ENCODE assay signal across 8 cellular contexts in genomic region chr4:8435656-8436121, GRCh38. TPM values are rescaled to one million over a fixed set of nuclear protein-coding genes. Genes with fewer than 3 reads are reported as not detected.
DNase-seq lines count a peak whose midpoint lies in the region; ATAC-seq, FAIRE-seq and TF ChIP-seq lines count a peak whose summit lies in the region.

No MANE protein-coding gene starts in this region.

- TF ChIP-seq CTCF in liver (IDR thresholded peaks at IDR 0.05; ENCODE audit: low read depth, low read length, missing input control), result no peak
- no peak for TF ChIP-seq CTCF in HepG2 (CRISPR knock-in tag; IDR thresholded peaks at IDR 0.05)

- H3K27me3 Mint-ChIP-seq in activated naive CD8-positive, alpha-beta T cell treated with anti-CD3 and anti-CD28 coated beads, Interleukin-2, amount 10 ng/mL, durations not matched to agents 7 days and 5 days, result no peaks in the 10 kb centered on the region
- no peaks in the 10 kb centered on the region for H3K27me3 Mint-ChIP-seq in naive thymus-derived CD8-positive, alpha-beta T cell

- ATAC-seq in HepG2 (no peak), HG03135 (IDR thresholded peaks at IDR 0.05; ENCODE audit: unreplicated experiment) (peak; percentile 50)
- peak; percentile 35 for ATAC-seq in activated naive CD8-positive, alpha-beta T cell treated with anti-CD3 and anti-CD28 coated beads, Interleukin-2, amount 10 ng/mL, durations not matched to agents 7 days and 5 days (ENCODE audit: low read depth)
- ATAC-seq in naive thymus-derived CD8-positive, alpha-beta T cell, result peak; percentile 33 to 50

- H3K9ac ChIP-seq in liver (ENCODE audit: low read depth in 1 of 2, low read length in 2 of 2) (peak overlapping the region; percentile 68 to 70), HepG2 (ENCODE audit: insufficient read depth, low read depth, low read length) (no peak overlapping the region)

- H3K36me3 Mint-ChIP-seq in activated naive CD8-positive, alpha-beta T cell treated with anti-CD3 and anti-CD28 coated beads, Interleukin-2, amount 10 ng/mL, durations not matched to agents 7 days and 5 days, result peaks cover 7% of the 10 kb centered on the region
- H3K36me3 Mint-ChIP-seq in naive thymus-derived CD8-positive, alpha-beta T cell, result peaks cover 4 to 6% (median 5%) of the 10 kb centered on the region in 3 donors

- DNase-seq in HepG2 (ENCODE audit: low spot score) (no peak), NCI-H1105 treated with DMSO at 0.1 percent for 48 hours (lab: John Stamatoyannopoulos, UW) (no peak), iPS-NIHi7 (ENCODE audit: extremely low spot score) (no peak), HK-2 (ENCODE audit: unreplicated experiment) (no peak)
- DNase-seq in activated naive CD8-positive, alpha-beta T cell treated with anti-CD3 and anti-CD28 coated beads, Interleukin-2, amount 10 ng/mL, durations not matched to agents 7 days and 5 days, result peak; percentile 49
- DNase-seq in naive thymus-derived CD8-positive, alpha-beta T cell, result peak in 6 of 10 donors; percentile 17 to 36 (median 20)

- H3K27ac Mint-ChIP-seq in activated naive CD8-positive, alpha-beta T cell treated with anti-CD3 and anti-CD28 coated beads, Interleukin-2, amount 10 ng/mL, durations not matched to agents 7 days and 5 days, result peak overlapping the region; percentile 88
- H3K27ac Mint-ChIP-seq in naive thymus-derived CD8-positive, alpha-beta T cell, result peak overlapping the region; percentile 70 to 96 (median 89)

- no peak overlapping the region for H2AFZ ChIP-seq in HepG2 (ENCODE audit: low read length)

- in situ Hi-C loops in HepG2 (cut with HindIII; ENCODE audit: extremely low pct_ligation_motif_present, low pct_unique_long_range_greater_than_20kb), result no loop called here

- no peaks in the 10 kb centered on the region for H3K9me3 Mint-ChIP-seq in activated naive CD8-positive, alpha-beta T cell treated with anti-CD3 and anti-CD28 coated beads, Interleukin-2, amount 10 ng/mL, durations not matched to agents 7 days and 5 days
- no peaks in the 10 kb centered on the region for H3K9me3 Mint-ChIP-seq in naive thymus-derived CD8-positive, alpha-beta T cell

- H3K4me1 Mint-ChIP-seq in activated naive CD8-positive, alpha-beta T cell treated with anti-CD3 and anti-CD28 coated beads, Interleukin-2, amount 10 ng/mL, durations not matched to agents 7 days and 5 days, result peaks cover 28% of the 10 kb centered on the region
- peaks cover 30 to 71% (median 69%) of the 10 kb centered on the region in 4 donors for H3K4me1 Mint-ChIP-seq in naive thymus-derived CD8-positive, alpha-beta T cell

- peaks cover 15% of the 10 kb centered on the region for H3K79me2 ChIP-seq in HepG2 (ENCODE audit: insufficient read depth, low read length)

- BruUV-seq in HepG2 (replicated peaks; lab: Mats Ljungman, UMichigan), result no TSS peak

- no peak for TF ChIP-seq POLR2A in HepG2 (IDR thresholded peaks at IDR 0.05; ENCODE audit: insufficient read depth in 1 of 2, low read depth in 2 of 2, low read length in 2 of 2)

- H3K27me3 ChIP-seq in liver (ENCODE audit: control insufficient read depth in 4 of 4, insufficient read depth in 4 of 4, low read length in 3 of 4) (no peaks in the 10 kb centered on the region), HepG2 (ENCODE audit: control insufficient read depth in 1 of 2, insufficient read depth in 2 of 2, low read length in 2 of 2) (no peaks in the 10 kb centered on the region)

- POLR2A ChIA-PET in HepG2 (lab: Yijun Ruan, JAX), result no interaction called here
- POLR2A ChIA-PET in activated naive CD8-positive, alpha-beta T cell treated with anti-CD3 and anti-CD28 coated beads, Interleukin-2, amount 10 ng/mL, durations not matched to agents 7 days and 5 days (lab: Charles Lee), result interaction anchor here (0.6 to 1.3 kb wide), 2 partner anchors 237 to 1752 kb away, joined by 3 read pairs; partner anchors contain the start of gene SH3TC1
- POLR2A ChIA-PET in naive thymus-derived CD8-positive, alpha-beta T cell (lab: Charles Lee), result interaction anchor here (2.6 kb wide), 1 partner anchor 8 kb away, joined by 11 read pairs; no protein-coding TSS in a partner anchor

- H3K4me3 ChIP-seq in liver (ENCODE audit: low read depth in 1 of 3, low read length in 3 of 3) (peak overlapping the region in 2 of 3 donors; percentile 26 to 42), HepG2 (replicated peaks in 1 of 3; ENCODE audit: insufficient read depth in 1 of 3, low read depth in 2 of 3, low read length in 3 of 3) (no peak overlapping the region)

- H3K9me3 ChIP-seq in liver (ENCODE audit: control insufficient read depth in 4 of 4, low read length in 3 of 4) (no peaks in the 10 kb centered on the region), HepG2 (ENCODE audit: low read length) (no peaks in the 10 kb centered on the region)

- peak overlapping the region; percentile 82 for H3K4me3 Mint-ChIP-seq in activated naive CD8-positive, alpha-beta T cell treated with anti-CD3 and anti-CD28 coated beads, Interleukin-2, amount 10 ng/mL, durations not matched to agents 7 days and 5 days
- H3K4me3 Mint-ChIP-seq in naive thymus-derived CD8-positive, alpha-beta T cell, result peak overlapping the region; percentile 60 to 87 (median 79)

- H3K27ac ChIP-seq in liver (ENCODE audit: low read depth in 1 of 2, low read length in 2 of 2) (peak overlapping the region; percentile 16 to 74), HepG2 (ENCODE audit: extremely low read length, insufficient read depth, low read length) (no peak overlapping the region)

- intact Hi-C loops in HepG2 (cut with micrococcal nuclease; ENCODE audit: unreplicated experiment), result no loop called here

- CTCF ChIA-PET in HepG2 (lab: Yijun Ruan, JAX; ENCODE audit: low intra/inter-chr PET ratio, low total read pairs), result no interaction called here

- H3K4me2 ChIP-seq in HepG2 (ENCODE audit: low read depth, low read length), result no peak overlapping the region

- peaks cover 10 to 61% (median 43%) of the 10 kb centered on the region in 4 donors for H3K4me1 ChIP-seq in liver (ENCODE audit: control insufficient read depth in 4 of 4, insufficient read depth in 4 of 4, low read length in 3 of 4)
- H3K4me1 ChIP-seq in HepG2 (ENCODE audit: insufficient read depth, low read length), result peaks cover 12% of the 10 kb centered on the region

- FAIRE-seq in HepG2 (lab: Jason Lieb, UNC), result no peak

- no peaks in the 10 kb centered on the region for H4K20me1 ChIP-seq in HepG2 (ENCODE audit: insufficient read depth, low read length)

- H3K36me3 ChIP-seq in liver (ENCODE audit: control insufficient read depth in 4 of 4, insufficient read depth in 3 of 4, low read depth in 1 of 4, low read length in 3 of 4) (no peaks in the 10 kb centered on the region), HepG2 (replicated peaks in 1 of 2; ENCODE audit: control insufficient read depth in 1 of 2, insufficient read depth in 2 of 2, low read length in 2 of 2) (no peaks in the 10 kb centered on the region; a peak in 1 of 5 replicates)

- 13% methylated on average over 5 of the region's 5 CpGs for WGBS in liver
- WGBS in HepG2 (ENCODE audit: low lambda C conversion rate), result 97% methylated on average over 5 of the region's 5 CpGs

- TF ChIP-seq EP300 in HepG2 (IDR thresholded peaks at IDR 0.05; ENCODE audit: low read depth in 2 of 2, low read length in 2 of 2), result no peak
- no peak for TF ChIP-seq EP300 in HepG2 (CRISPR knock-in tag; IDR thresholded peaks at IDR 0.05; ENCODE audit: borderline replicate concordance)

- TF ChIP-seq RAD21 in liver (IDR thresholded peaks at IDR 0.05), result no peak
- no peak for TF ChIP-seq RAD21 in HepG2 (CRISPR knock-in tag; IDR thresholded peaks at IDR 0.05)

RNA-seq across cellular contexts. Expression of gene ACOX3, which starts 4.8 kb away (rescaled TPM):
- total RNA-seq in liver (10 to 100 TPM; 14.1 to 24.6 TPM), HepG2 (2016; rRNA removed; fragmentation: Illumina TruSeq; extraction: Trizol) (17.0 and 17.8 TPM in 2 replicates)
- polyA plus RNA-seq in liver (10 to 100 TPM; 11.4 to 13.0 TPM), HepG2 (2011; rRNA removed) (4.2 and 5.8 TPM in 2 replicates)
- 1.8 and 2.6 TPM in 2 replicates for total RNA-seq in HepG2 (2016; cell fraction: cytosol; rRNA removed; fragmentation: Illumina TruSeq; extraction: Trizol; ENCODE audit: low read depth)
- total RNA-seq in HepG2 (2016; cell fraction: insoluble cytoplasmic fraction; rRNA removed; fragmentation: Illumina TruSeq; extraction: Trizol), result 17.4 and 17.6 TPM in 2 replicates
- total RNA-seq in HepG2 (2016; cell fraction: membrane; rRNA removed; fragmentation: Illumina TruSeq; extraction: Trizol), result 3.3 and 3.5 TPM in 2 replicates
- 11.7 and 13.5 TPM in 2 replicates for total RNA-seq in HepG2 (2016; cell fraction: nucleus; rRNA removed; fragmentation: Illumina TruSeq; extraction: Trizol)
- polyA plus RNA-seq in HepG2 (2011; cell fraction: cytosol; rRNA removed), result 4.2 and 5.6 TPM in 2 replicates
- 14.4 TPM in 2 replicates for polyA plus RNA-seq in HepG2 (2011; cell fraction: nucleus; rRNA removed)
- polyA plus RNA-seq in HepG2 (2012), result 9.4 and 11.1 TPM in 2 replicates
- 0.98 and 1.3 TPM in 2 replicates for polyA plus RNA-seq in HepG2 (2016; cell fraction: cytosol; fragmentation: Illumina TruSeq; extraction: Trizol; ENCODE audit: low read depth)
- polyA plus RNA-seq in HepG2 (2016; cell fraction: insoluble cytoplasmic fraction; fragmentation: Illumina TruSeq; extraction: Trizol; ENCODE audit: low read depth), result 12.5 and 15.9 TPM in 2 replicates
- 1.2 and 1.9 TPM in 2 replicates for polyA plus RNA-seq in HepG2 (2016; cell fraction: membrane; fragmentation: Illumina TruSeq; extraction: Trizol; ENCODE audit: low read depth)
- polyA plus RNA-seq in HepG2 (2016; cell fraction: nucleus; fragmentation: Illumina TruSeq; extraction: Trizol; ENCODE audit: insufficient read depth, low read depth), result 12.6 and 13.3 TPM in 2 replicates
- 3.1 and 10.1 TPM in 2 replicates for polyA minus RNA-seq in HepG2 (2011; rRNA and poly(A)+ RNA removed; ENCODE audit: low replicate concordance)
- 4.0 and 5.3 TPM in 2 replicates for polyA minus RNA-seq in HepG2 (2011; cell fraction: cytosol; rRNA and poly(A)+ RNA removed)
- 8.6 and 9.6 TPM in 2 replicates for polyA minus RNA-seq in HepG2 (2011; cell fraction: nucleus; rRNA and poly(A)+ RNA removed)
- total RNA-seq in activated naive CD8-positive, alpha-beta T cell treated with anti-CD3 and anti-CD28 coated beads, Interleukin-2, amount 10 ng/mL, durations not matched to agents 7 days and 5 days, result 10 to 100 TPM; 15.2 to 16.6 TPM
- total RNA-seq in naive thymus-derived CD8-positive, alpha-beta T cell, result 10 to 100 TPM; 14.8 to 17.3 TPM
- polyA plus RNA-seq in naive thymus-derived CD8-positive, alpha-beta T cell, result 10 to 100 TPM in 2 of 3 donors, 1 to 10 TPM in 1; 9.5 to 14.3 (median 11.4) TPM

RNA-seq across cellular contexts. Expression of gene TRMT44, which starts 4.9 kb away (rescaled TPM):
- 10 to 100 TPM in 1 of 2 donors, 1 to 10 TPM in 1; 7.1 to 16.0 TPM for total RNA-seq in liver
- 1 to 10 TPM; 3.0 to 4.2 TPM for polyA plus RNA-seq in liver
- 6.5 and 8.6 TPM in 2 replicates for total RNA-seq in HepG2 (2016; rRNA removed; fragmentation: Illumina TruSeq; extraction: Trizol)
- total RNA-seq in HepG2 (2016; cell fraction: cytosol; rRNA removed; fragmentation: Illumina TruSeq; extraction: Trizol; ENCODE audit: low read depth), result 1.1 TPM in 2 replicates
- total RNA-seq in HepG2 (2016; cell fraction: insoluble cytoplasmic fraction; rRNA removed; fragmentation: Illumina TruSeq; extraction: Trizol), result 5.5 and 9.7 TPM in 2 replicates
- 2.7 and 2.8 TPM in 2 replicates for total RNA-seq in HepG2 (2016; cell fraction: membrane; rRNA removed; fragmentation: Illumina TruSeq; extraction: Trizol)
- total RNA-seq in HepG2 (2016; cell fraction: nucleus; rRNA removed; fragmentation: Illumina TruSeq; extraction: Trizol), result 16.9 and 20.1 TPM in 2 replicates
- polyA plus RNA-seq in HepG2 (2011; rRNA removed), result 5.8 and 6.9 TPM in 2 replicates
- 3.1 and 4.4 TPM in 2 replicates for polyA plus RNA-seq in HepG2 (2011; cell fraction: cytosol; rRNA removed)
- polyA plus RNA-seq in HepG2 (2011; cell fraction: nucleus; rRNA removed), result 24.7 and 30.2 TPM in 2 replicates
- polyA plus RNA-seq in HepG2 (2012), result 5.0 and 5.9 TPM in 2 replicates
- 0.79 and 1.0 TPM in 2 replicates for polyA plus RNA-seq in HepG2 (2016; cell fraction: cytosol; fragmentation: Illumina TruSeq; extraction: Trizol; ENCODE audit: low read depth)
- polyA plus RNA-seq in HepG2 (2016; cell fraction: insoluble cytoplasmic fraction; fragmentation: Illumina TruSeq; extraction: Trizol; ENCODE audit: low read depth), result 4.4 and 6.5 TPM in 2 replicates
- 1.4 TPM in 2 replicates for polyA plus RNA-seq in HepG2 (2016; cell fraction: membrane; fragmentation: Illumina TruSeq; extraction: Trizol; ENCODE audit: low read depth)
- 15.4 and 17.7 TPM in 2 replicates for polyA plus RNA-seq in HepG2 (2016; cell fraction: nucleus; fragmentation: Illumina TruSeq; extraction: Trizol; ENCODE audit: insufficient read depth, low read depth)
- 15.4 and 22.2 TPM in 2 replicates for polyA minus RNA-seq in HepG2 (2011; rRNA and poly(A)+ RNA removed; ENCODE audit: low replicate concordance)
- polyA minus RNA-seq in HepG2 (2011; cell fraction: cytosol; rRNA and poly(A)+ RNA removed), result 4.7 and 5.7 TPM in 2 replicates
- 38.8 and 41.1 TPM in 2 replicates for polyA minus RNA-seq in HepG2 (2011; cell fraction: nucleus; rRNA and poly(A)+ RNA removed)
- total RNA-seq in activated naive CD8-positive, alpha-beta T cell treated with anti-CD3 and anti-CD28 coated beads, Interleukin-2, amount 10 ng/mL, durations not matched to agents 7 days and 5 days, result 10 to 100 TPM; 26.1 to 27.9 TPM
- total RNA-seq in naive thymus-derived CD8-positive, alpha-beta T cell, result 10 to 100 TPM; 29.0 to 37.5 TPM
- 10 to 100 TPM; 11.3 to 15.4 (median 13.0) TPM for polyA plus RNA-seq in naive thymus-derived CD8-positive, alpha-beta T cell

Comparison
In these comparisons a context has a peak if more than half of its experiments do, and no peak if none do; other contexts are left out.
1. H3K4me3 ChIP-seq: peak in liver (2 of 3); none in HepG2 (0 of 3).
2. DNase-seq: peak in activated naive CD8-positive, alpha-beta T cell treated with anti-CD3 and anti-CD28 coated beads, Interleukin-2, amount 10 ng/mL, durations not matched to agents 7 days and 5 days (single experiment) and naive thymus-derived CD8-positive, alpha-beta T cell (6 of 10); none in HepG2 (single experiment), NCI-H1105 treated with DMSO at 0.1 percent for 48 hours (single experiment), iPS-NIHi7 (single experiment) and HK-2 (single experiment).